Comparison of ENCODE assay signal across 14 cellular contexts in the genomic region with DNA sequence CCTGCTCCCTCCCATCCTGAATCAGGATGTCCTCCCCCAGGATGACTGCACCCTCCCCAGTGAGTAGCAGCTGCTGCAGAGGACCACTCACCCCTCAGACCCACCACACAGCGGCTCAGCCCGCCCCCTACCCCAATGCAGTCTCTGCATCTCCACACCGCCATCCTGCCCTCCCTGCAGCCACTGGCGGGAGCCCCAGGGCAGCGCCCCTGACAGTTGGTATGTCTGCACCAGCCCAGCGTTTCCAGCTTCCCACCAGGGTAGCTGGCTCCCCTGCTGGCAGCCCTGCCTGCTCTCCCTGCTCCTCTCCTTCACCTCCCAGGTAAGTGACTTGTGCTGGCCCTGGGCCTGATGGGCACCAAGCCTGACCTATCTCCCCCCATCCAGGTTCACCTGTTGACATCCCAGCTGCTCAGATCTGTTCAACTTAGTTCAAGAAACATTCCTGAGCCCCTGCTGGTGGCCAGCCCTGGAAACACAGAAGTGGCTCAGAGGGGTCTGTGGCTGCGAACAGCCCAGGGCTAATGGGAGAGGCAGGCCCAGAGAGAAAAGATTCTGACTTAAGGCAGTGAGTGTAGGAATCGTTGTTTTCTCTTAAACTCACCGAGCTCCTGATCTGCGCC.
"Had no signal": no experiment of that assay in that cellular context is flagged by ENCODE, and none has a peak within 500 bp of the region (broad histone marks: within the 10 kb centered on the region; RNA-seq: fewer than 3 reads in every experiment).

No MANE protein-coding gene starts in this region.

- H3K9me3 ChIP-seq: colonic mucosa, mucosa of descending colon, pancreas had no signal

- DNase-seq: colonic mucosa; effector CD4-positive, alpha-beta T cell; foreskin melanocyte; kidney glomerular epithelial cell; mammary epithelial cell; mucosa of descending colon; naive thymus-derived CD8-positive, alpha-beta T cell; occipital lobe; right cardiac atrium; small intestine; stimulated activated CD4-positive, alpha-beta T cell treated with anti-CD3 and anti-CD28 coated beads, Interleukin-12 subunit alpha, Interleukin-12 subunit beta, amount 100 ng/mL, for 4 hours; stimulated activated naive CD4-positive, alpha-beta T cell had no signal

- FAIRE-seq: pancreas, small intestine had no signal

- H3K4me3 ChIP-seq: colonic mucosa, hepatocyte, mucosa of descending colon, pancreas had no signal

- ATAC-seq: mucosa of descending colon; naive thymus-derived CD8-positive, alpha-beta T cell; pancreas; right cardiac atrium had no signal

- H3K4me1 ChIP-seq: colonic mucosa, pancreas had no signal

- H3K36me3 ChIP-seq: colonic mucosa, pancreas had no signal

- H3K27ac ChIP-seq: colonic mucosa, hepatocyte, pancreas had no signal

- H3K27me3 ChIP-seq: colonic mucosa, hepatocyte, pancreas had no signal
